ENCODE assay signal across 19 cellular contexts in the genomic region with DNA sequence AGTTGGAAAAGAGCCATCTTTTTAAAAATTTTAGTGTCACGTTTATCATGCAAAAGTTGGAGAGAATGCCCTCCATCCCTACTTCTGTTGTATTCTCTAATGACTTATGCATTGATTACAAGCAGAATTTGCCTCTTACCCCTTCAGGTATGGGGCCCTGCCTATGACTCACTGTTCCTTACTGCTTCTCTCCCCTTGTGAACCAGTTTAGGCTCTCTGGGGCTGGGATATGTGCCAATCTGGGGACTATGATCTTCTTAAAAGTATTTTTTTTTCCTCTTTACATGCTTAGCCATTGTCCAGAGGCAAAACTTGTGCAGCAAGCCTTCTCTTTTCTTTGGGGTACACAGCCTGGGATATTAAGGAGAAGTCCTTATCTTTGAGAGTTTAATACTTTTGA.
"Had no signal": no experiment of that assay in that cellular context is flagged by ENCODE, and none has a peak within 500 bp of the region (broad histone marks: within the 10 kb centered on the region; RNA-seq: fewer than 3 reads in every experiment).

No MANE protein-coding gene starts in this region.

- H3K4me1 ChIP-seq: colonic mucosa, right atrium auricular region had no signal

- H3K4me1 Mint-ChIP-seq: nephron had no signal

- H3K36me3 ChIP-seq: colonic mucosa, esophagus squamous epithelium, right atrium auricular region, WERI-Rb-1 had no signal

- H3K27ac ChIP-seq: colonic mucosa, esophagus squamous epithelium, right atrium auricular region, skin epidermis, WERI-Rb-1 had no signal

- DNase-seq: activated CD8-positive, alpha-beta memory T cell treated with anti-CD3 and anti-CD28 coated beads, Interleukin-2, amount 10 ng/mL, durations not matched to agents 7 days and 5 days; activated gamma-delta T cell treated with Interleukin-2 at 50 U/mL for 16 hours; activated T-cell treated with anti-CD3 and anti-CD28 coated beads, Interleukin-2, amount 50 U/mL, for 48 hours; central memory CD4-positive, alpha-beta T cell; colonic mucosa; esophagus squamous epithelium; hippocampal formation; kidney glomerular epithelial cell; nucleus accumbens; posterior cingulate gyrus; stimulated activated CD4-positive, alpha-beta T cell treated with anti-CD3 and anti-CD28 coated beads, Interleukin-4, amount 100 ng/mL, for 4 hours; stimulated activated CD8-positive, alpha-beta memory T cell treated with anti-CD3 and anti-CD28 coated beads, Interleukin-4, amount 100 ng/mL, for 48 hours; T-helper 17 cell; WERI-Rb-1 had no signal

- H3K27ac Mint-ChIP-seq: activated CD8-positive, alpha-beta memory T cell treated with anti-CD3 and anti-CD28 coated beads, Interleukin-2, amount 10 ng/mL, durations not matched to agents 7 days and 5 days; nephron; stimulated activated naive CD8-positive, alpha-beta T cell treated with anti-CD3 and anti-CD28 coated beads, Interleukin-15, Interleukin-2, amounts not matched to agents 100 ng/mL and 50 ng/mL, for 24 hours; T-helper 17 cell; type B pancreatic cell had no signal

- H3K4me3 Mint-ChIP-seq: activated CD8-positive, alpha-beta memory T cell treated with anti-CD3 and anti-CD28 coated beads, Interleukin-2, amount 10 ng/mL, durations not matched to agents 7 days and 5 days; nephron; stimulated activated naive CD8-positive, alpha-beta T cell treated with anti-CD3 and anti-CD28 coated beads, Interleukin-15, Interleukin-2, amounts not matched to agents 100 ng/mL and 50 ng/mL, for 24 hours; T-helper 17 cell; type B pancreatic cell had no signal

- H3K36me3 Mint-ChIP-seq: type B pancreatic cell had no signal

- ATAC-seq: activated CD8-positive, alpha-beta memory T cell treated with anti-CD3 and anti-CD28 coated beads, Interleukin-2, amount 10 ng/mL, durations not matched to agents 7 days and 5 days; T-helper 17 cell had no signal

- H3K27me3 Mint-ChIP-seq: activated CD8-positive, alpha-beta memory T cell treated with anti-CD3 and anti-CD28 coated beads, Interleukin-2, amount 10 ng/mL, durations not matched to agents 7 days and 5 days; stimulated activated naive CD8-positive, alpha-beta T cell treated with anti-CD3 and anti-CD28 coated beads, Interleukin-15, Interleukin-2, amounts not matched to agents 100 ng/mL and 50 ng/mL, for 24 hours; T-helper 17 cell; type B pancreatic cell had no signal

- H3K27me3 ChIP-seq: colonic mucosa, esophagus squamous epithelium, right atrium auricular region had no signal

- H3K9me3 ChIP-seq: colonic mucosa, right atrium auricular region had no signal

- H3K4me3 ChIP-seq: colonic mucosa, esophagus squamous epithelium, right atrium auricular region, skin epidermis had no signal

- H3K9me3 Mint-ChIP-seq: type B pancreatic cell had no signal
